18 cellular contexts compared by ENCODE assay signal in genomic region chr21:45823100-45823681, GRCh38.
"Had no signal": no experiment of that assay in that cellular context is flagged by ENCODE, and none has a peak within 500 bp of the region (broad histone marks: within the 10 kb centered on the region; RNA-seq: fewer than 3 reads in every experiment).

No MANE protein-coding gene starts in this region.

- DNase-seq: activated CD4-positive, alpha-beta T cell treated with anti-CD3 and anti-CD28 coated beads, Interleukin-2, amount 50 U/mL, for 1 hour; activated CD8-positive, alpha-beta T cell treated with anti-CD3 and anti-CD28 coated beads, Interleukin-2, amount 10 ng/mL, durations not matched to agents 7 days and 5 days; activated naive CD4-positive, alpha-beta T cell treated with anti-CD3 and anti-CD28 coated beads, Interleukin-2, amount 10 ng/mL, durations not matched to agents 7 days and 5 days; amygdala; cortex of kidney; kidney; midbrain; natural killer cell; ovary; psoas muscle; upper lobe of left lung had no signal

- ATAC-seq: activated CD4-positive, CD25-positive, alpha-beta regulatory T cell treated with anti-CD3 and anti-CD28 coated beads, Interleukin-2, amount 50 U/mL, for 24 hours; activated CD8-positive, alpha-beta T cell treated with anti-CD3 and anti-CD28 coated beads, Interleukin-2, amount 10 ng/mL, durations not matched to agents 7 days and 5 days; natural killer cell; psoas muscle; stimulated activated memory B cell treated with anti-CD40 and anti-IgM and Interleukin-4, amounts not matched to agents 10 μg/mL and 1 μg/mL and 100 μg/mL, for 72 hours had no signal

- H3K27ac Mint-ChIP-seq: activated CD8-positive, alpha-beta T cell treated with anti-CD3 and anti-CD28 coated beads, Interleukin-2, amount 10 ng/mL, durations not matched to agents 7 days and 5 days; activated naive CD4-positive, alpha-beta T cell treated with anti-CD3 and anti-CD28 coated beads, Interleukin-2, amount 10 ng/mL, durations not matched to agents 7 days and 5 days; natural killer cell; stimulated activated memory B cell treated with anti-CD40 and anti-IgM and Interleukin-4, amounts not matched to agents 10 μg/mL and 1 μg/mL and 100 μg/mL, for 72 hours had no signal

- H3K27me3 ChIP-seq: ovary, right atrium auricular region, upper lobe of left lung had no signal

- H3K27me3 Mint-ChIP-seq: activated naive CD4-positive, alpha-beta T cell treated with anti-CD3 and anti-CD28 coated beads, Interleukin-2, amount 10 ng/mL, durations not matched to agents 7 days and 5 days had no signal

- H3K4me2 ChIP-seq: SK-N-SH had no signal

- H3K9ac ChIP-seq: SK-N-SH had no signal

- H3K4me3 Mint-ChIP-seq: activated CD8-positive, alpha-beta T cell treated with anti-CD3 and anti-CD28 coated beads, Interleukin-2, amount 10 ng/mL, durations not matched to agents 7 days and 5 days; activated naive CD4-positive, alpha-beta T cell treated with anti-CD3 and anti-CD28 coated beads, Interleukin-2, amount 10 ng/mL, durations not matched to agents 7 days and 5 days; natural killer cell; stimulated activated memory B cell treated with anti-CD40 and anti-IgM and Interleukin-4, amounts not matched to agents 10 μg/mL and 1 μg/mL and 100 μg/mL, for 72 hours had no signal

- H3K4me1 ChIP-seq: psoas muscle had no signal

- H3K9me3 Mint-ChIP-seq: activated naive CD4-positive, alpha-beta T cell treated with anti-CD3 and anti-CD28 coated beads, Interleukin-2, amount 10 ng/mL, durations not matched to agents 7 days and 5 days; natural killer cell; stimulated activated memory B cell treated with anti-CD40 and anti-IgM and Interleukin-4, amounts not matched to agents 10 μg/mL and 1 μg/mL and 100 μg/mL, for 72 hours had no signal

- H3K4me3 ChIP-seq: ovary, psoas muscle, right atrium auricular region, skin epidermis, upper lobe of left lung had no signal

- H3K27ac ChIP-seq: epithelial cell of prostate, ovary, psoas muscle, right atrium auricular region, skin epidermis, upper lobe of left lung, VCaP had no signal

- H3K36me3 ChIP-seq: ovary, right atrium auricular region, upper lobe of left lung had no signal

- H3K36me3 Mint-ChIP-seq: activated naive CD4-positive, alpha-beta T cell treated with anti-CD3 and anti-CD28 coated beads, Interleukin-2, amount 10 ng/mL, durations not matched to agents 7 days and 5 days; natural killer cell; stimulated activated memory B cell treated with anti-CD40 and anti-IgM and Interleukin-4, amounts not matched to agents 10 μg/mL and 1 μg/mL and 100 μg/mL, for 72 hours had no signal

- H3K9me3 ChIP-seq: ovary, psoas muscle, right atrium auricular region, SK-N-SH, upper lobe of left lung had no signal
